In genomic region chr6:137219664-137220252, GRCh38 we compare ENCODE assay signal across 1 cellular context.
TF ChIP-seq lines count a peak whose summit lies in the region.

No MANE protein-coding gene starts in this region.

TF ChIP-seq in K562, 482 proteins besides CTCF, POLR2A, EP300 and RAD21 (continued from another document):
- no peak for TF ChIP-seq ZNF518B (CRISPR knock-in tag; IDR thresholded peaks at IDR 0.05)
- TF ChIP-seq ZNF766 (CRISPR knock-in tag; conservative IDR thresholded peaks at IDR 0.05) = peak; percentile 19
- peak; percentile 5; the same call in 1 of the 2 replicates for TF ChIP-seq E2F3 (CRISPR knock-in tag; IDR thresholded peaks at IDR 0.05)
- TF ChIP-seq, protein P1, sequence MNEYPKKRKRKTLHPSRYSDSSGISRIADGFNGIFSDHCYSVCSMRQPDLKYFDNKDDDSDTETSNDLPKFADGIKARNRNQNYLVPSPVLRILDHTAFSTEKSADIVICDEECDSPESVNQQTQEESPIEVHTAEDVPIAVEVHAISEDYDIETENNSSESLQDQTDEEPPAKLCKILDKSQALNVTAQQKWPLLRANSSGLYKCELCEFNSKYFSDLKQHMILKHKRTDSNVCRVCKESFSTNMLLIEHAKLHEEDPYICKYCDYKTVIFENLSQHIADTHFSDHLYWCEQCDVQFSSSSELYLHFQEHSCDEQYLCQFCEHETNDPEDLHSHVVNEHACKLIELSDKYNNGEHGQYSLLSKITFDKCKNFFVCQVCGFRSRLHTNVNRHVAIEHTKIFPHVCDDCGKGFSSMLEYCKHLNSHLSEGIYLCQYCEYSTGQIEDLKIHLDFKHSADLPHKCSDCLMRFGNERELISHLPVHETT (CRISPR knock-in tag; conservative IDR thresholded peaks at IDR 0.05 in 1 of 2, IDR thresholded peaks at IDR 0.05 in 1 of 2) = 0 out of 4 replicates have a peak, but pooled peaks of 1 of the 2 experiments have one; percentile 1
- peak in 1 of 2 experiments; percentile 59 for TF ChIP-seq NRF1 (conservative IDR thresholded peaks at IDR 0.05 in 1 of 2, IDR thresholded peaks at IDR 0.05 in 1 of 2)
- 0 out of 2 replicates have a peak, but pooled peaks have one; percentile 50 for TF ChIP-seq ZNF76 (CRISPR knock-in tag; IDR thresholded peaks at IDR 0.05; ENCODE audit: borderline replicate concordance)
- TF ChIP-seq, protein P2, sequence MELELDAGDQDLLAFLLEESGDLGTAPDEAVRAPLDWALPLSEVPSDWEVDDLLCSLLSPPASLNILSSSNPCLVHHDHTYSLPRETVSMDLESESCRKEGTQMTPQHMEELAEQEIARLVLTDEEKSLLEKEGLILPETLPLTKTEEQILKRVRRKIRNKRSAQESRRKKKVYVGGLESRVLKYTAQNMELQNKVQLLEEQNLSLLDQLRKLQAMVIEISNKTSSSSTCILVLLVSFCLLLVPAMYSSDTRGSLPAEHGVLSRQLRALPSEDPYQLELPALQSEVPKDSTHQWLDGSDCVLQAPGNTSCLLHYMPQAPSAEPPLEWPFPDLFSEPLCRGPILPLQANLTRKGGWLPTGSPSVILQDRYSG (tag; conservative IDR thresholded peaks at IDR 0.05; ENCODE audit: low read depth) = peak; percentile 57; the same call in 1 of the 2 replicates
- TF ChIP-seq ZNF431 (CRISPR knock-in tag; IDR thresholded peaks at IDR 0.05) = 0 out of 2 replicates have a peak, but pooled peaks have one; percentile 4
- TF ChIP-seq ZNF263 (CRISPR knock-in tag; IDR thresholded peaks at IDR 0.05; ENCODE audit: borderline replicate concordance) = 0 out of 2 replicates have a peak, but pooled peaks have one; percentile 3
- 0 out of 2 replicates have a peak, but pooled peaks have one; percentile 26 for TF ChIP-seq DEAF1 (CRISPR knock-in tag; IDR thresholded peaks at IDR 0.05)
- TF ChIP-seq ELF1 (tag; IDR thresholded peaks at IDR 0.05) = peak; percentile 45; the same call in 1 of the 2 replicates
- no peak for TF ChIP-seq HCFC1 (IDR thresholded peaks at IDR 0.05; ENCODE audit: low read depth, low read length)
- no peak for TF ChIP-seq NR2C2 (CRISPR knock-in tag; IDR thresholded peaks at IDR 0.05)
- peak; percentile 93 for TF ChIP-seq NR2C2 (tag; IDR thresholded peaks at IDR 0.05)
- no peak for TF ChIP-seq SIRT6 (IDR thresholded peaks at IDR 0.05; ENCODE audit: low read depth, low read length)
- peak; percentile 67; the same call in 1 of the 2 replicates for TF ChIP-seq HMG20A (CRISPR knock-in tag; conservative IDR thresholded peaks at IDR 0.05)
- TF ChIP-seq CEBPG (CRISPR knock-in tag; IDR thresholded peaks at IDR 0.05) = no peak
- peak in 1 of 2 experiments; percentile 69; a peak in 1 of 4 replicates for TF ChIP-seq CEBPG (tag; conservative IDR thresholded peaks at IDR 0.05 in 1 of 2, IDR thresholded peaks at IDR 0.05 in 1 of 2)
- 0 out of 2 replicates have a peak, but pooled peaks have one; percentile 8 for TF ChIP-seq ZBTB17 (CRISPR knock-in tag; IDR thresholded peaks at IDR 0.05)
- TF ChIP-seq MECOM (CRISPR knock-in tag; IDR thresholded peaks at IDR 0.05) = 0 out of 2 replicates have a peak, but pooled peaks have one; percentile 25
- TF ChIP-seq MTA1 (IDR thresholded peaks at IDR 0.05; ENCODE audit: borderline replicate concordance) = no peak
- TF ChIP-seq, protein P3, sequence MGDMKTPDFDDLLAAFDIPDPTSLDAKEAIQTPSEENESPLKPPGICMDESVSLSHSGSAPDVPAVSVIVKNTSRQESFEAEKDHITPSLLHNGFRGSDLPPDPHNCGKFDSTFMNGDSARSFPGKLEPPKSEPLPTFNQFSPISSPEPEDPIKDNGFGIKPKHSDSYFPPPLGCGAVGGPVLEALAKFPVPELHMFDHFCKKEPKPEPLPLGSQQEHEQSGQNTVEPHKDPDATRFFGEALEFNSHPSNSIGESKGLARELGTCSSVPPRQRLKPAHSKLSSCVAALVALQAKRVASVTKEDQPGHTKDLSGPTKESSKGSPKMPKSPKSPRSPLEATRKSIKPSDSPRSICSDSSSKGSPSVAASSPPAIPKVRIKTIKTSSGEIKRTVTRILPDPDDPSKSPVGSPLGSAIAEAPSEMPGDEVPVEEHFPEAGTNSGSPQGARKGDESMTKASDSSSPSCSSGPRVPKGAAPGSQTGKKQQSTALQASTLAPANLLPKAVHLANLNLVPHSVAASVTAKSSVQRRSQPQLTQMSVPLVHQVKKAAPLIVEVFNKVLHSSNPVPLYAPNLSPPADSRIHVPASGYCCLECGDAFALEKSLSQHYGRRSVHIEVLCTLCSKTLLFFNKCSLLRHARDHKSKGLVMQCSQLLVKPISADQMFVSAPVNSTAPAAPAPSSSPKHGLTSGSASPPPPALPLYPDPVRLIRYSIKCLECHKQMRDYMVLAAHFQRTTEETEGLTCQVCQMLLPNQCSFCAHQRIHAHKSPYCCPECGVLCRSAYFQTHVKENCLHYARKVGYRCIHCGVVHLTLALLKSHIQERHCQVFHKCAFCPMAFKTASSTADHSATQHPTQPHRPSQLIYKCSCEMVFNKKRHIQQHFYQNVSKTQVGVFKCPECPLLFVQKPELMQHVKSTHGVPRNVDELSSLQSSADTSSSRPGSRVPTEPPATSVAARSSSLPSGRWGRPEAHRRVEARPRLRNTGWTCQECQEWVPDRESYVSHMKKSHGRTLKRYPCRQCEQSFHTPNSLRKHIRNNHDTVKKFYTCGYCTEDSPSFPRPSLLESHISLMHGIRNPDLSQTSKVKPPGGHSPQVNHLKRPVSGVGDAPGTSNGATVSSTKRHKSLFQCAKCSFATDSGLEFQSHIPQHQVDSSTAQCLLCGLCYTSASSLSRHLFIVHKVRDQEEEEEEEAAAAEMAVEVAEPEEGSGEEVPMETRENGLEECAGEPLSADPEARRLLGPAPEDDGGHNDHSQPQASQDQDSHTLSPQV (IDR thresholded peaks at IDR 0.05) = peak; percentile 9; the same call in 1 of the 2 replicates
TF ChIP-seq in K562: peak in this region for 19.
